9 cellular contexts compared by ENCODE assay signal in the genomic region with DNA sequence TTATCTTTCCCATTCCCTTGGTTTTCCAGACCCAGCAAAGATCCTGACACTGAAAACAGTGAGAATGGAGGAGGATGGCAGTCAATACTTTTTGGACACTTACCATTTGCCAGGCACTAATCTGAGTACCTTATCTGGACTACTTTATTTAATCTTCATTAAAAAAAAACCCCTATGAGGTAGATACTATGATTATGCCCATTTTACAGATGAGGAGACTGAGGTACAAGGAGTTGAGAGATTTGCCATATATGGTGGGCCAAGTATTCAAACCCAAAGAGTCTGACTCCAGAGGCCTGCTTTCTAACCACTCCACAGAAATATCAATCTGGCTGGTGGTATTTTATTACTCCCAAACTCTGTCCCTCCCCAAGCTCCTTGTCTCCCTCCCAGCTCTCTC. TPM values are rescaled to one million over a fixed set of nuclear protein-coding genes. Genes with fewer than 3 reads are reported as not detected.
"Had no signal": no experiment of that assay in that cellular context is flagged by ENCODE, and none has a peak within 500 bp of the region (broad histone marks: within the 10 kb centered on the region; RNA-seq: fewer than 3 reads in every experiment).

No MANE protein-coding gene starts in this region.

- FAIRE-seq: G401.6, GM12878, GM12891, GM12892, GM18507, GM19239 had no signal

- DNase-seq: GDM1, GF-D8 had no signal

- ATAC-seq: GM12878 had no signal

- H3K4me3 ChIP-seq: GM12878 had no signal

RNA-seq across cellular contexts. Expression of gene HCN4, which starts 19.6 kb away (rescaled TPM):
- total RNA-seq: G401 had no signal
